Comparison of ENCODE assay signal across 1 cellular context in genomic region chr7:30549933-30550493, GRCh38.
A peak's percentile ranks its signal among the peaks of the same experiment; 100 is the strongest.
TF ChIP-seq lines count a peak whose summit lies in the region.

No MANE protein-coding gene starts in this region.

TF ChIP-seq in K562, 482 proteins besides CTCF, POLR2A, EP300 and RAD21 (continued from another document and continues in another):
- TF ChIP-seq VEZF1 (CRISPR knock-in tag; IDR thresholded peaks at IDR 0.05): peak; percentile 32; the same call in 1 of the 2 replicates
- TF ChIP-seq, protein P1, sequence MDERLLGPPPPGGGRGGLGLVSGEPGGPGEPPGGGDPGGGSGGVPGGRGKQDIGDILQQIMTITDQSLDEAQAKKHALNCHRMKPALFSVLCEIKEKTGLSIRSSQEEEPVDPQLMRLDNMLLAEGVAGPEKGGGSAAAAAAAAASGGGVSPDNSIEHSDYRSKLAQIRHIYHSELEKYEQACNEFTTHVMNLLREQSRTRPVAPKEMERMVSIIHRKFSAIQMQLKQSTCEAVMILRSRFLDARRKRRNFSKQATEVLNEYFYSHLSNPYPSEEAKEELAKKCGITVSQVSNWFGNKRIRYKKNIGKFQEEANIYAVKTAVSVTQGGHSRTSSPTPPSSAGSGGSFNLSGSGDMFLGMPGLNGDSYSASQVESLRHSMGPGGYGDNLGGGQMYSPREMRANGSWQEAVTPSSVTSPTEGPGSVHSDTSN (CRISPR knock-in tag; IDR thresholded peaks at IDR 0.05; ENCODE audit: low read depth): no peak
- TF ChIP-seq, protein P1 (tag; conservative IDR thresholded peaks at IDR 0.05; ENCODE audit: low read depth): peak; percentile 48
- TF ChIP-seq, protein P2, sequence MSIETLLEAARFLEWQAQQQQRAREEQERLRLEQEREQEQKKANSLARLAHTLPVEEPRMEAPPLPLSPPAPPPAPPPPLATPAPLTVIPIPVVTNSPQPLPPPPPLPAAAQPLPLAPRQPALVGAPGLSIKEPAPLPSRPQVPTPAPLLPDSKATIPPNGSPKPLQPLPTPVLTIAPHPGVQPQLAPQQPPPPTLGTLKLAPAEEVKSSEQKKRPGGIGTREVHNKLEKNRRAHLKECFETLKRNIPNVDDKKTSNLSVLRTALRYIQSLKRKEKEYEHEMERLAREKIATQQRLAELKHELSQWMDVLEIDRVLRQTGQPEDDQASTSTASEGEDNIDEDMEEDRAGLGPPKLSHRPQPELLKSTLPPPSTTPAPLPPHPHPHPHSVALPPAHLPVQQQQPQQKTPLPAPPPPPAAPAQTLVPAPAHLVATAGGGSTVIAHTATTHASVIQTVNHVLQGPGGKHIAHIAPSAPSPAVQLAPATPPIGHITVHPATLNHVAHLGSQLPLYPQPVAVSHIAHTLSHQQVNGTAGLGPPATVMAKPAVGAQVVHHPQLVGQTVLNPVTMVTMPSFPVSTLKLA (conservative IDR thresholded peaks at IDR 0.05): no peak
- TF ChIP-seq, protein P3, sequence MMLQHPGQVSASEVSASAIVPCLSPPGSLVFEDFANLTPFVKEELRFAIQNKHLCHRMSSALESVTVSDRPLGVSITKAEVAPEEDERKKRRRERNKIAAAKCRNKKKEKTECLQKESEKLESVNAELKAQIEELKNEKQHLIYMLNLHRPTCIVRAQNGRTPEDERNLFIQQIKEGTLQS (IDR thresholded peaks at IDR 0.05): peak; percentile 21; the same call in 1 of the 2 replicates
- TF ChIP-seq, protein P3 (CRISPR knock-in tag; conservative IDR thresholded peaks at IDR 0.05): no peak
- TF ChIP-seq IRF9 (tag; IDR thresholded peaks at IDR 0.05): no peak
- TF ChIP-seq ZBTB34 (CRISPR knock-in tag; IDR thresholded peaks at IDR 0.05): no peak
- TF ChIP-seq CBX2 (IDR thresholded peaks at IDR 0.05; ENCODE audit: insufficient read depth, low read length, poor library complexity, severe bottlenecking): no peak
- TF ChIP-seq TBP (optimal IDR thresholded peaks at IDR 0.05; ENCODE audit: low read depth, low read length): no peak
- TF ChIP-seq RBBP5 (IDR thresholded peaks at IDR 0.05; ENCODE audit: borderline replicate concordance, insufficient read depth, low read length, poor library complexity, severe bottlenecking): no peak
- TF ChIP-seq NFYB (IDR thresholded peaks at IDR 0.05; ENCODE audit: extremely low read depth, insufficient read length): no peak
- TF ChIP-seq ZNF324 (CRISPR knock-in tag; IDR thresholded peaks at IDR 0.05): no peak
- TF ChIP-seq ZNF197 (CRISPR knock-in tag; IDR thresholded peaks at IDR 0.05; ENCODE audit: low read depth): peak; percentile 73; the same call in 1 of the 2 replicates
- no peak for TF ChIP-seq SNAPC5 (CRISPR knock-in tag; IDR thresholded peaks at IDR 0.05)
- no peak for TF ChIP-seq SAP30 (IDR thresholded peaks at IDR 0.05; ENCODE audit: borderline replicate concordance, insufficient read depth, low read depth, low read length, poor library complexity, severe bottlenecking)
- TF ChIP-seq POLR2H (tag; IDR thresholded peaks at IDR 0.05; ENCODE audit: low read depth): 0 out of 2 replicates have a peak, but pooled peaks have one; percentile 22
- no peak for TF ChIP-seq CTCFL (IDR thresholded peaks at IDR 0.05; ENCODE audit: borderline replicate concordance, insufficient read depth, low read depth, low read length, poor library complexity, severe bottlenecking)
- TF ChIP-seq ZNF274 (IDR thresholded peaks at IDR 0.05; ENCODE audit: borderline replicate concordance, low read depth, low read length): no peak
- TF ChIP-seq TAF1 (IDR thresholded peaks at IDR 0.05; ENCODE audit: control insufficient read depth, extremely low read depth, insufficient read depth, low read length, severe bottlenecking): no peak
- TF ChIP-seq GATAD2A (IDR thresholded peaks at IDR 0.05): no peak
- TF ChIP-seq NCOA2 (IDR thresholded peaks at IDR 0.05; ENCODE audit: partially characterized antibody in 2 of 2): no peak
- no peak for TF ChIP-seq MCM5 (IDR thresholded peaks at IDR 0.05; ENCODE audit: low read depth)
- no peak for TF ChIP-seq EGR1 (conservative IDR thresholded peaks at IDR 0.05)
- no peak for TF ChIP-seq KDM2B (CRISPR knock-in tag; IDR thresholded peaks at IDR 0.05)
- TF ChIP-seq MCM7 (IDR thresholded peaks at IDR 0.05): no peak
- TF ChIP-seq PRPF4 (IDR thresholded peaks at IDR 0.05; ENCODE audit: insufficient read depth, low read depth, low read length, poor library complexity, severe bottlenecking): no peak
- TF ChIP-seq ZNF57 (CRISPR knock-in tag; IDR thresholded peaks at IDR 0.05): no peak
- no peak for TF ChIP-seq ZNF124 (CRISPR knock-in tag; IDR thresholded peaks at IDR 0.05)
- no peak for TF ChIP-seq SP2 (IDR thresholded peaks at IDR 0.05; ENCODE audit: extremely low read depth, low read depth, low read length, poor library complexity, severe bottlenecking)
- TF ChIP-seq SRSF7 (optimal IDR thresholded peaks at IDR 0.05; ENCODE audit: low read depth, low read length): no peak
- TF ChIP-seq WHSC1 (IDR thresholded peaks at IDR 0.05; ENCODE audit: low read length): no peak
- TF ChIP-seq TCF7 (IDR thresholded peaks at IDR 0.05; ENCODE audit: borderline replicate concordance): no peak
- no peak for TF ChIP-seq HDAC2 (IDR thresholded peaks at IDR 0.05)
- TF ChIP-seq PHF21A (IDR thresholded peaks at IDR 0.05; ENCODE audit: borderline replicate concordance, low read depth): no peak
- no peak for TF ChIP-seq ZNF133 (CRISPR knock-in tag; IDR thresholded peaks at IDR 0.05)
- TF ChIP-seq ZNF449 (CRISPR knock-in tag; IDR thresholded peaks at IDR 0.05): no peak
- no peak for TF ChIP-seq ZNF217 (CRISPR knock-in tag; IDR thresholded peaks at IDR 0.05)
- no peak for TF ChIP-seq NFE2L1 (tag; IDR thresholded peaks at IDR 0.05; ENCODE audit: borderline replicate concordance, low read depth)
